Comparison of ENCODE assay signal across 18 cellular contexts in the genomic region with DNA sequence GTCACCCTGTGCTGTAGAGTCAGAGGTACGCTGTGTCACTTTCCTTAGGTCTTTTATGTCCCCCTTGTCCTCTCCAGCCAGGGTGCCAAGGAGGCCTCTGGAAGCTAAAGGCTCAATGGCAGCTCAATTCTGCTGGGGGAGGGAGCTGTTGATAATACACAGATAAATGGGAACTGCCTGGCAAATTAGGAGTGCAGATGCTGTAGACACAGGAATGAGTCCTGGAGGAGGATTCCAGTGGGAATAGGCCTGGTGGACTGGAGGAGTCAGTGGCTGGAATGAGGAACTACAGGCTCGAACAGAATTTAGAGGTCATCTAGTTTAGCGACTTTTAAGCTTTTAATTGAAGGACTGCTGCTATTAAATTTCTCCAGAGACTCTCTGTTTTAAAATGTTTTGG. TPM values are rescaled to one million over a fixed set of nuclear protein-coding genes. Genes with fewer than 3 reads are reported as not detected.
DNase-seq lines count a peak whose midpoint lies in the region; ATAC-seq and TF ChIP-seq lines count a peak whose summit lies in the region.
"Had no signal": no experiment of that assay in that cellular context is flagged by ENCODE, and none has a peak within 500 bp of the region (broad histone marks: within the 10 kb centered on the region; RNA-seq: fewer than 3 reads in every experiment).

No MANE protein-coding gene starts in this region.

- ATAC-seq in DND-41 (ENCODE audit: insufficient read depth, low read depth) (no peak), WTC11 (peak; percentile 80), HG03097 (IDR thresholded peaks at IDR 0.05; ENCODE audit: low FRiP score, unreplicated experiment) (no peak), GM21526 (IDR thresholded peaks at IDR 0.05; ENCODE audit: low FRiP score, unreplicated experiment) (no peak), HG03469 (IDR thresholded peaks at IDR 0.05; ENCODE audit: unreplicated experiment) (no peak)
- ATAC-seq: effector memory CD8-positive, alpha-beta T cell had no signal

- no peaks in the 10 kb centered on the region for H3K79me2 ChIP-seq in DND-41 (ENCODE audit: insufficient read depth, low read length)
- H3K79me2 ChIP-seq in hepatocyte, result no peaks in the 10 kb centered on the region

- H3K9me3 ChIP-seq in AG04450 (ENCODE audit: control insufficient read depth, insufficient read depth, low read length) (peaks cover 4% of the 10 kb centered on the region; the same call in 1 of the 2 replicates), DND-41 (ENCODE audit: insufficient read depth, low read length, severe bottlenecking) (no peaks in the 10 kb centered on the region), hepatocyte (ENCODE audit: low read depth) (no peaks in the 10 kb centered on the region)
- H3K9me3 ChIP-seq: SJCRH30 had no signal

- H2AFZ ChIP-seq in DND-41 (ENCODE audit: low read depth, low read length) (no peak overlapping the region), hepatocyte (no peak overlapping the region)

- no peaks in the 10 kb centered on the region for H3K9me2 ChIP-seq in hepatocyte (replicated peaks; ENCODE audit: insufficient read depth)

- H3K36me3 Mint-ChIP-seq in WTC11, result no peaks in the 10 kb centered on the region
- H3K36me3 Mint-ChIP-seq: brain had no signal

- no peaks in the 10 kb centered on the region for H3K36me3 ChIP-seq in DND-41 (ENCODE audit: insufficient read depth, low read length)
- H3K36me3 ChIP-seq in hepatocyte (replicated peaks; ENCODE audit: insufficient read depth, low read depth), result no peaks in the 10 kb centered on the region
- H3K36me3 ChIP-seq: SJCRH30 had no signal

- H3K4me3 Mint-ChIP-seq in WTC11, result no peak overlapping the region
- H3K4me3 Mint-ChIP-seq: activated CD4-positive, alpha-beta memory T cell treated with anti-CD3 and anti-CD28 coated beads, Interleukin-2, amount 10 ng/mL, durations not matched to agents 7 days and 5 days; brain; effector memory CD8-positive, alpha-beta T cell had no signal

- no peak for DNase-seq in AG04450 (ENCODE audit: low read depth, low spot score)
- DNase-seq in DND-41, result no peak
- DNase-seq in WTC11 (ENCODE audit: low spot score), result no peak
- no peak for DNase-seq in hepatocyte (ENCODE audit: low spot score)
- no peak for DNase-seq in HuH-7 (ENCODE audit: low spot score)
- DNase-seq: activated CD4-positive, alpha-beta memory T cell treated with anti-CD3 and anti-CD28 coated beads, Interleukin-2, amount 10 ng/mL, durations not matched to agents 7 days and 5 days; activated effector memory CD4-positive, alpha-beta T cell treated with Interleukin-2 at 50 U/mL for 16 hours; effector memory CD8-positive, alpha-beta T cell; NCI-H2081; posterior cingulate gyrus; SJCRH30 had no signal

- POLR2A ChIA-PET in AG04450 (lab: Yijun Ruan, JAX) (no interaction called here), WTC11 (lab: Charles Lee) (no interaction called here)

- CTCF ChIA-PET in AG04450 (lab: Charles Lee) (interaction anchor here (0.6 to 2.5 kb wide), 11 partner anchors 9 to 151 kb away, joined by 3 to 14 read pairs (median 6); a partner anchor contains a TSS), WTC11 (lab: Charles Lee) (interaction anchor here (1.0 to 2.3 kb wide), 10 partner anchors 9 to 149 kb away, joined by 3 to 16 read pairs (median 3); a partner anchor contains a TSS)

- no peaks in the 10 kb centered on the region for H3K27me3 ChIP-seq in AG04450 (ENCODE audit: control insufficient read depth, insufficient read depth, low read length)
- no peaks in the 10 kb centered on the region for H3K27me3 ChIP-seq in DND-41 (ENCODE audit: insufficient read depth, low read length, poor library complexity)
- no peaks in the 10 kb centered on the region for H3K27me3 ChIP-seq in hepatocyte
- H3K27me3 ChIP-seq: SJCRH30 had no signal

- H3K27ac ChIP-seq in AG04450 (ENCODE audit: low read depth, low read length) (no peak overlapping the region), DND-41 (ENCODE audit: low read length) (peak overlapping the region; percentile 16; the same call in 1 of the 2 replicates), hepatocyte (no peak overlapping the region)
- H3K27ac ChIP-seq: C4-2B, SJCRH30 had no signal

- TF ChIP-seq CTCF in AG04450 (IDR thresholded peaks at IDR 0.05; ENCODE audit: low read depth, low read length) (peak; percentile 47), DND-41 (IDR thresholded peaks at IDR 0.05; ENCODE audit: borderline replicate concordance, extremely low read depth, low read length, poor library complexity, severe bottlenecking) (no peak), WTC11 (IDR thresholded peaks at IDR 0.05) (no peak), hepatocyte (IDR thresholded peaks at IDR 0.05; ENCODE audit: poor library complexity) (peak; percentile 15)

- peaks cover 3% of the 10 kb centered on the region; the same call in 1 of the 2 replicates for H3K4me1 Mint-ChIP-seq in WTC11
- H3K4me1 Mint-ChIP-seq: brain had no signal

- H3K27ac Mint-ChIP-seq in WTC11, result no peak overlapping the region
- H3K27ac Mint-ChIP-seq: activated CD4-positive, alpha-beta memory T cell treated with anti-CD3 and anti-CD28 coated beads, Interleukin-2, amount 10 ng/mL, durations not matched to agents 7 days and 5 days; brain had no signal

- H3K4me1 ChIP-seq in DND-41 (ENCODE audit: insufficient read depth, low read length) (peaks cover 56% of the 10 kb centered on the region), hepatocyte (ENCODE audit: insufficient read depth) (peaks cover under 1% of the 10 kb centered on the region)
- H3K4me1 ChIP-seq: SJCRH30 had no signal

- WGBS in hepatocyte (ENCODE audit: low lambda C conversion rate, missing lambda C conversion rate), result 48% methylated on average over 3 of the region's 3 CpGs

- no peak overlapping the region for H3K4me3 ChIP-seq in AG04450 (ENCODE audit: low read depth, low read length)
- H3K4me3 ChIP-seq in DND-41 (ENCODE audit: low read depth in 1 of 2, low read length in 2 of 2), result no peak overlapping the region
- no peak overlapping the region for H3K4me3 ChIP-seq in hepatocyte
- H3K4me3 ChIP-seq: SJCRH30 had no signal

- H4K20me1 ChIP-seq in DND-41 (ENCODE audit: insufficient read depth, low read length) (no peaks in the 10 kb centered on the region), hepatocyte (ENCODE audit: insufficient read depth, poor library complexity, severe bottlenecking) (no peaks in the 10 kb centered on the region)

- H3K27me3 Mint-ChIP-seq in WTC11 (ENCODE audit: low read depth), result no peaks in the 10 kb centered on the region
- H3K27me3 Mint-ChIP-seq: effector memory CD8-positive, alpha-beta T cell had no signal

- no peaks in the 10 kb centered on the region for H3K9me3 Mint-ChIP-seq in WTC11
- H3K9me3 Mint-ChIP-seq: effector memory CD8-positive, alpha-beta T cell had no signal

- H3K4me2 ChIP-seq in DND-41 (ENCODE audit: insufficient read depth, low read length), result no peak overlapping the region
- no peak overlapping the region for H3K4me2 ChIP-seq in hepatocyte

- no peak overlapping the region for H3K9ac ChIP-seq in DND-41 (ENCODE audit: low read depth, low read length)

TF ChIP-seq in WTC11, 78 proteins besides CTCF, POLR2A, EP300 and RAD21:
- no peak for TF ChIP-seq NFYB (CRISPR knock-in tag; conservative IDR thresholded peaks at IDR 0.05; ENCODE audit: low read depth)
- no peak for TF ChIP-seq GABPB1 (CRISPR knock-in tag; IDR thresholded peaks at IDR 0.05)
- TF ChIP-seq FOXP1 (CRISPR knock-in tag; IDR thresholded peaks at IDR 0.05; ENCODE audit: borderline replicate concordance), result no peak
- TF ChIP-seq, protein P1, sequence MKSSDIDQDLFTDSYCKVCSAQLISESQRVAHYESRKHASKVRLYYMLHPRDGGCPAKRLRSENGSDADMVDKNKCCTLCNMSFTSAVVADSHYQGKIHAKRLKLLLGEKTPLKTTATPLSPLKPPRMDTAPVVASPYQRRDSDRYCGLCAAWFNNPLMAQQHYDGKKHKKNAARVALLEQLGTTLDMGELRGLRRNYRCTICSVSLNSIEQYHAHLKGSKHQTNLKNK (CRISPR knock-in tag; IDR thresholded peaks at IDR 0.05), result no peak

RNA-seq across cellular contexts. Expression of a gene that starts 9.2 kb away (rescaled TPM):
- 0.07 TPM in 1 of 2 replicates, not detected in the other for polyA plus RNA-seq in AG04450 (2011; rRNA removed)
- 0.35 TPM in 1 of 2 replicates, not detected in the other for polyA minus RNA-seq in AG04450 (2011; rRNA and poly(A)+ RNA removed)
- not detected in 3 replicates for total RNA-seq in WTC11 (2021)
- 0.28 and 0.37 TPM in 2 replicates for total RNA-seq in hepatocyte
- polyA plus RNA-seq in hepatocyte, result not detected in 2 replicates
- total RNA-seq: activated CD4-positive, alpha-beta memory T cell treated with anti-CD3 and anti-CD28 coated beads, Interleukin-2, amount 10 ng/mL, durations not matched to agents 7 days and 5 days; Daoy; HT1080; SJCRH30 had no signal

RNA-seq across cellular contexts. Expression of a gene that starts 10.9 kb away (rescaled TPM):
- polyA plus RNA-seq in AG04450 (2011; rRNA removed) (not detected in 2 replicates), hepatocyte (0.49 and 0.50 TPM in 2 replicates)
- polyA minus RNA-seq in AG04450 (2011; rRNA and poly(A)+ RNA removed), result not detected in 2 replicates
- total RNA-seq in WTC11 (2021) (not detected in 3 replicates), hepatocyte (not detected in 2 replicates)
- total RNA-seq: Daoy, HT1080 had no signal

Comparison
In these comparisons a context has a peak if more than half of its experiments do, and no peak if none do; other contexts are left out.
1. CTCF ChIP-seq: peak in AG04450 (single experiment) and hepatocyte (single experiment); none in DND-41 (single experiment) and WTC11 (single experiment).